Comparison of ENCODE assay signal across 8 cellular contexts in genomic region chr15:73677146-73677607, GRCh38. TPM values are rescaled to one million over a fixed set of nuclear protein-coding genes. Genes with fewer than 3 reads are reported as not detected.
DNase-seq lines count a peak whose midpoint lies in the region; ATAC-seq and TF ChIP-seq lines count a peak whose summit lies in the region.

No MANE protein-coding gene starts in this region.

- DNase-seq in NCI-H510A treated with DMSO at 0.1 percent for 48 hours (lab: John Stamatoyannopoulos, UW) (peak; percentile 16), NCI-H510A (lab: John Stamatoyannopoulos, UW) (no peak), NCI-H146 (lab: John Stamatoyannopoulos, UW) (peak; percentile 40), endothelial cell (ENCODE audit: low spot score) (peak; percentile 55), type B pancreatic cell (ENCODE audit: extremely low spot score, unreplicated experiment) (no peak), NCI-H524 treated with DMSO at 0.1 percent for 48 hours (lab: John Stamatoyannopoulos, UW) (no peak)
- DNase-seq in activated CD4-positive, alpha-beta T cell treated with anti-CD3 and anti-CD28 coated beads, Interleukin-2, amount 50 U/mL, for 4 hours = peak; percentile 41 to 51
- DNase-seq in naive thymus-derived CD8-positive, alpha-beta T cell = peak in 9 of 10 donors; percentile 11 to 73 (median 48)

- H3K27me3 Mint-ChIP-seq in endothelial cell (ENCODE audit: unreplicated experiment) (peaks cover 2% of the 10 kb centered on the region), type B pancreatic cell (peaks cover 7% of the 10 kb centered on the region)
- peaks cover 23 to 34% (median 28%) of the 10 kb centered on the region in 5 donors for H3K27me3 Mint-ChIP-seq in naive thymus-derived CD8-positive, alpha-beta T cell

- no peak overlapping the region for H3K27ac Mint-ChIP-seq in endothelial cell (ENCODE audit: unreplicated experiment)
- H3K27ac Mint-ChIP-seq in naive thymus-derived CD8-positive, alpha-beta T cell = no peak overlapping the region
- no peak overlapping the region for H3K27ac Mint-ChIP-seq in type B pancreatic cell

- ATAC-seq in naive thymus-derived CD8-positive, alpha-beta T cell = peak; percentile 38 to 59

- H3K36me3 Mint-ChIP-seq in endothelial cell (ENCODE audit: low read depth, unreplicated experiment) (no peaks in the 10 kb centered on the region), type B pancreatic cell (no peaks in the 10 kb centered on the region)
- H3K36me3 Mint-ChIP-seq in naive thymus-derived CD8-positive, alpha-beta T cell = no peaks in the 10 kb centered on the region

- H3K4me1 Mint-ChIP-seq in endothelial cell (ENCODE audit: unreplicated experiment) = peaks cover 21% of the 10 kb centered on the region
- H3K4me1 Mint-ChIP-seq in naive thymus-derived CD8-positive, alpha-beta T cell = no peaks in the 10 kb centered on the region
- H3K4me1 Mint-ChIP-seq in type B pancreatic cell (ENCODE audit: unreplicated experiment) = no peaks in the 10 kb centered on the region

- POLR2A ChIA-PET in naive thymus-derived CD8-positive, alpha-beta T cell (lab: Charles Lee) = interaction anchor here (1.2 kb wide), 1 partner anchor 23 kb away, joined by 5 read pairs; no protein-coding TSS in a partner anchor

- no peaks in the 10 kb centered on the region for H3K9me3 Mint-ChIP-seq in endothelial cell (ENCODE audit: unreplicated experiment)
- H3K9me3 Mint-ChIP-seq in naive thymus-derived CD8-positive, alpha-beta T cell = no peaks in the 10 kb centered on the region
- no peaks in the 10 kb centered on the region for H3K9me3 Mint-ChIP-seq in type B pancreatic cell

- peak; percentile 84 for TF ChIP-seq CTCF in endothelial cell (IDR thresholded peaks at IDR 0.05; ENCODE audit: unreplicated experiment)
- peak; percentile 80 for TF ChIP-seq CTCF in type B pancreatic cell (conservative IDR thresholded peaks at IDR 0.05)

- H3K4me3 Mint-ChIP-seq in endothelial cell (ENCODE audit: unreplicated experiment) = no peak overlapping the region
- H3K4me3 Mint-ChIP-seq in naive thymus-derived CD8-positive, alpha-beta T cell = no peak overlapping the region
- no peak overlapping the region for H3K4me3 Mint-ChIP-seq in type B pancreatic cell

RNA-seq across cellular contexts. Expression of gene CD276, which starts 7.0 kb away (rescaled TPM):
- total RNA-seq in endothelial cell (ENCODE audit: unreplicated experiment) (552 TPM), type B pancreatic cell (ENCODE audit: low replicate concordance) (104 and 133 TPM in 2 replicates)
- under 1 TPM; 0.49 to 0.63 TPM for total RNA-seq in naive thymus-derived CD8-positive, alpha-beta T cell
- not detected for polyA plus RNA-seq in naive thymus-derived CD8-positive, alpha-beta T cell

RNA-seq across cellular contexts. Expression of gene NPTN, which starts 44.0 kb away (rescaled TPM):
- total RNA-seq in endothelial cell (ENCODE audit: unreplicated experiment) (223 TPM), type B pancreatic cell (ENCODE audit: low replicate concordance) (89.6 and 98.6 TPM in 2 replicates)
- 10 to 100 TPM; 37.7 to 37.8 TPM for total RNA-seq in naive thymus-derived CD8-positive, alpha-beta T cell
- 10 to 100 TPM; 27.9 to 36.6 (median 29.3) TPM for polyA plus RNA-seq in naive thymus-derived CD8-positive, alpha-beta T cell

Comparison
In these comparisons a context has a peak if more than half of its experiments do, and no peak if none do; other contexts are left out.
1. DNase-seq: peak in NCI-H510A treated with DMSO at 0.1 percent for 48 hours (single experiment), NCI-H146 (single experiment), activated CD4-positive, alpha-beta T cell treated with anti-CD3 and anti-CD28 coated beads, Interleukin-2, amount 50 U/mL, for 4 hours (2 of 2), endothelial cell (single experiment) and naive thymus-derived CD8-positive, alpha-beta T cell (9 of 10); none in NCI-H510A (single experiment), type B pancreatic cell (single experiment) and NCI-H524 treated with DMSO at 0.1 percent for 48 hours (single experiment).
2. RNA of gene CD276, which starts 7.0 kb away (total RNA-seq): 552 TPM in endothelial cell (single experiment) and 104 to 133 TPM in type B pancreatic cell; 0.49 to 0.63 TPM in naive thymus-derived CD8-positive, alpha-beta T cell; every median in the first group is over 10 times any median in the second.